9 cellular contexts compared by ENCODE assay signal in the genomic region with DNA sequence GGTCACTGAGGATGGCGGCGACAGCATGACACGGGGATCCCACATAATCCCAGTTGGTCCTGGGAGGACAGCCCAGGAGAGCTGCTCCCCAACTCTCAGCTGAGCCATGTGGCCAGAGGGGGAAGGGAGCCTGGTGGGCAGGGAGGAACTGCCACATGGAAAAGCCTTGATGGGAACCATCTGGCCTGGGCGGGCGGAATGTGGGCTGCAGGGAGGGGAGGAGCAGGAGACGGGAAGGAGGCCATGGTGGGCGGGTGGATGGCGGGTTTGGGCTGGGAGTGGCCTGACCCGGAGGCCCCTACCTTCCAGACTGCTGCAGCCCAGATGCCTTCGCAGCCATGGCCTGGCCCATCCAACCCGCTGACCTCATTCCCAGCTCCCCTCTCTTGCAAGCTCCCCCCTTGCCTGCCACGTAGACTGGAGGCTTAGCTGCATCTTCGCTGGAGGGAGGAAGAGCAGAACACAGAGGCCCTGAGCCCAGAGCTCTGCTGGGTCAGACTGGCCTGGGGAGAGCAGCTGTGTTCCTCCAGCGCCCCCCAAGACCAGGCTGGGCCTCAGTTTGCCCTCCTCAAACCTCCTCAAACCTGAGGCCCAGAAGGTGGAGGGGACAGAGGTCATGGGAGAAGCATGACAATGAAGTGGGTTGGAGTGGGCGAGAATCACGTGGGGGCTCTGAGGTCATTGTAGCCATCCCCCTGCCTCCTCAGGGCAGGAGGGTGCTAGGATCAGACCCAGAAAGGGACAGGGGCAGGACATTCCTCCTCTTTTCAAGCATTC. TPM values are rescaled to one million over a fixed set of nuclear protein-coding genes. Genes with fewer than 3 reads are reported as not detected.
DNase-seq lines count a peak whose midpoint lies in the region; ATAC-seq and TF ChIP-seq lines count a peak whose summit lies in the region.
"Had no signal": no experiment of that assay in that cellular context is flagged by ENCODE, and none has a peak within 500 bp of the region (broad histone marks: within the 10 kb centered on the region; RNA-seq: fewer than 3 reads in every experiment).

No MANE protein-coding gene starts in this region.

- peak overlapping the region; percentile 97 for H3K27ac ChIP-seq in vagina

- no peak overlapping the region for H3K4me3 Mint-ChIP-seq in activated naive CD4-positive, alpha-beta T cell treated with anti-CD3 and anti-CD28 coated beads, Interleukin-2, amount 10 ng/mL, durations not matched to agents 7 days and 5 days
- H3K4me3 Mint-ChIP-seq: CD4-positive, CD25-positive, alpha-beta regulatory T cell had no signal

- H3K27me3 ChIP-seq in vagina: no peaks in the 10 kb centered on the region

- no peak for TF ChIP-seq CTCF in vagina (IDR thresholded peaks at IDR 0.05)

- H3K4me1 ChIP-seq in vagina: peaks cover 80% of the 10 kb centered on the region

- H3K4me1 Mint-ChIP-seq in activated naive CD4-positive, alpha-beta T cell treated with anti-CD3 and anti-CD28 coated beads, Interleukin-2, amount 10 ng/mL, durations not matched to agents 7 days and 5 days: peaks cover 13% of the 10 kb centered on the region

- peak overlapping the region; percentile 8 for H3K27ac Mint-ChIP-seq in activated naive CD4-positive, alpha-beta T cell treated with anti-CD3 and anti-CD28 coated beads, Interleukin-2, amount 10 ng/mL, durations not matched to agents 7 days and 5 days
- H3K27ac Mint-ChIP-seq in activated naive CD4-positive, alpha-beta T cell treated with anti-CD3 and anti-CD28 coated beads, Interleukin-2, amount 50 U/mL, for 72 hours: no peak overlapping the region
- H3K27ac Mint-ChIP-seq: CD4-positive, CD25-positive, alpha-beta regulatory T cell had no signal

- H3K36me3 Mint-ChIP-seq in activated naive CD4-positive, alpha-beta T cell treated with anti-CD3 and anti-CD28 coated beads, Interleukin-2, amount 10 ng/mL, durations not matched to agents 7 days and 5 days: no peaks in the 10 kb centered on the region
- H3K36me3 Mint-ChIP-seq in activated naive CD4-positive, alpha-beta T cell treated with anti-CD3 and anti-CD28 coated beads, Interleukin-2, amount 50 U/mL, for 72 hours: no peaks in the 10 kb centered on the region
- H3K36me3 Mint-ChIP-seq: CD4-positive, CD25-positive, alpha-beta regulatory T cell had no signal

- no peaks in the 10 kb centered on the region for H3K9me3 ChIP-seq in vagina

- TF ChIP-seq POLR2A in vagina (IDR thresholded peaks at IDR 0.05): peak in 1 of 2 donors; percentile 61

- H3K27me3 Mint-ChIP-seq in activated naive CD4-positive, alpha-beta T cell treated with anti-CD3 and anti-CD28 coated beads, Interleukin-2, amount 10 ng/mL, durations not matched to agents 7 days and 5 days: peaks cover 94% of the 10 kb centered on the region

- H3K9me3 Mint-ChIP-seq in activated naive CD4-positive, alpha-beta T cell treated with anti-CD3 and anti-CD28 coated beads, Interleukin-2, amount 10 ng/mL, durations not matched to agents 7 days and 5 days: no peaks in the 10 kb centered on the region
- no peaks in the 10 kb centered on the region for H3K9me3 Mint-ChIP-seq in activated naive CD4-positive, alpha-beta T cell treated with anti-CD3 and anti-CD28 coated beads, Interleukin-2, amount 50 U/mL, for 72 hours
- H3K9me3 Mint-ChIP-seq: CD4-positive, CD25-positive, alpha-beta regulatory T cell had no signal

- peak overlapping the region in 1 of 2 donors; percentile 24 for H3K4me3 ChIP-seq in vagina

- ATAC-seq in GM18909 (IDR thresholded peaks at IDR 0.05; ENCODE audit: poor library complexity, unreplicated experiment) (no peak), HG02759 (IDR thresholded peaks at IDR 0.05; ENCODE audit: unreplicated experiment) (no peak)
- ATAC-seq in activated naive CD4-positive, alpha-beta T cell treated with anti-CD3 and anti-CD28 coated beads, Interleukin-2, amount 50 U/mL, for 72 hours: no peak

- no peak for DNase-seq in activated naive CD4-positive, alpha-beta T cell treated with anti-CD3 and anti-CD28 coated beads, Interleukin-2, amount 10 ng/mL, durations not matched to agents 7 days and 5 days
- DNase-seq in activated naive CD4-positive, alpha-beta T cell treated with anti-CD3 and anti-CD28 coated beads, Interleukin-2, amount 50 U/mL, for 16 hours: no peak
- DNase-seq in ecto neural progenitor cell (ENCODE audit: low spot score): peak; percentile 92
- DNase-seq in mesenteric fat pad (ENCODE audit: low spot score): peak; percentile 92
- peak in 1 of 2 donors; percentile 97 for DNase-seq in vagina (ENCODE audit: extremely low spot score in 2 of 2)
- no peak for DNase-seq in activated naive CD4-positive, alpha-beta T cell treated with anti-CD3 and anti-CD28 coated beads, Interleukin-2, amount 50 U/mL, for 72 hours (ENCODE audit: low spot score in 2 of 2)
- DNase-seq: CD4-positive, CD25-positive, alpha-beta regulatory T cell had no signal

- CTCF ChIA-PET in activated naive CD4-positive, alpha-beta T cell treated with anti-CD3 and anti-CD28 coated beads, Interleukin-2, amount 10 ng/mL, durations not matched to agents 7 days and 5 days (lab: Charles Lee): interaction anchor here (0.9 to 5.1 kb wide), 4 partner anchors 8 to 87 kb away, joined by 3 to 40 read pairs (median 4); a partner anchor contains a TSS

- no peaks in the 10 kb centered on the region for H3K36me3 ChIP-seq in vagina

- intact Hi-C loops in vagina (cut with DNase I): no loop called here

RNA-seq across cellular contexts. Expression of a gene that starts 8.2 kb away (rescaled TPM):
- 309 TPM for total RNA-seq in mesenteric fat pad
- 171 TPM for total RNA-seq in vagina
- 1 to 10 TPM in 1 of 2 donors, under 1 TPM in 1; 0.48 to 3.0 TPM for total RNA-seq in activated naive CD4-positive, alpha-beta T cell treated with anti-CD3 and anti-CD28 coated beads, Interleukin-2, amount 50 U/mL, for 72 hours

RNA-seq across cellular contexts. Expression of a gene that starts 43.9 kb away (rescaled TPM):
- total RNA-seq in mesenteric fat pad (0.32 TPM), vagina (2.2 TPM)
- under 1 TPM; 0.31 to 0.41 TPM for total RNA-seq in activated naive CD4-positive, alpha-beta T cell treated with anti-CD3 and anti-CD28 coated beads, Interleukin-2, amount 50 U/mL, for 72 hours
- total RNA-seq: CD4-positive, CD25-positive, alpha-beta regulatory T cell had no signal

RNA-seq across cellular contexts. Expression of a gene that starts 59.2 kb away (rescaled TPM):
- total RNA-seq in mesenteric fat pad (56.5 TPM), vagina (37.6 TPM)
- total RNA-seq in activated naive CD4-positive, alpha-beta T cell treated with anti-CD3 and anti-CD28 coated beads, Interleukin-2, amount 50 U/mL, for 72 hours: 100 to 1,000 TPM in 1 of 2 donors, 10 to 100 TPM in 1; 74.4 to 112 TPM

Comparison
In these comparisons a context has a peak if more than half of its experiments do, and no peak if none do; other contexts are left out.
1. DNase-seq: peak in ecto neural progenitor cell (single experiment) and mesenteric fat pad (single experiment); none in activated naive CD4-positive, alpha-beta T cell treated with anti-CD3 and anti-CD28 coated beads, Interleukin-2, amount 10 ng/mL, durations not matched to agents 7 days and 5 days (single experiment), activated naive CD4-positive, alpha-beta T cell treated with anti-CD3 and anti-CD28 coated beads, Interleukin-2, amount 50 U/mL, for 16 hours (single experiment) and activated naive CD4-positive, alpha-beta T cell treated with anti-CD3 and anti-CD28 coated beads, Interleukin-2, amount 50 U/mL, for 72 hours (0 of 2).
2. RNA of a gene that starts 8.2 kb away (total RNA-seq): 309 TPM in mesenteric fat pad (single experiment) and 171 TPM in vagina (single experiment); 0.48 to 3.0 TPM in activated naive CD4-positive, alpha-beta T cell treated with anti-CD3 and anti-CD28 coated beads, Interleukin-2, amount 50 U/mL, for 72 hours; every median in the first group is over 10 times any median in the second.